Comparison of ENCODE assay signal across 8 cellular contexts in genomic region chr17:36534881-36535668, GRCh38. TPM values are rescaled to one million over a fixed set of nuclear protein-coding genes. Genes with fewer than 3 reads are reported as not detected.
DNase-seq lines count a peak whose midpoint lies in the region; ATAC-seq and TF ChIP-seq lines count a peak whose summit lies in the region.

TSS of gene PIGW (plus strand) at chr17:36534987. CDS start at chr17:36537102, 2,115 bp downstream.

- peak within 1 kb of the TSS; percentile 99 for H3K27ac Mint-ChIP-seq in activated CD4-positive, alpha-beta T cell treated with anti-CD3 and anti-CD28 coated beads, Interleukin-2, amount 10 ng/mL, durations not matched to agents 7 days and 5 days

- peaks cover 3% of the 10 kb centered on the region for H3K9me3 Mint-ChIP-seq in activated CD4-positive, alpha-beta T cell treated with anti-CD3 and anti-CD28 coated beads, Interleukin-2, amount 10 ng/mL, durations not matched to agents 7 days and 5 days

- peak within 1 kb of the TSS; percentile 93 for H3K4me3 Mint-ChIP-seq in activated CD4-positive, alpha-beta T cell treated with anti-CD3 and anti-CD28 coated beads, Interleukin-2, amount 10 ng/mL, durations not matched to agents 7 days and 5 days

- ATAC-seq in GM19324 (IDR thresholded peaks at IDR 0.05; ENCODE audit: low FRiP score, unreplicated experiment) (peak; percentile 83), HG03460 (IDR thresholded peaks at IDR 0.05; ENCODE audit: unreplicated experiment) (peak; percentile 73), left lung (peak; percentile 95)

- H3K9me3 ChIP-seq in left lung: no peaks in the 10 kb centered on the region

- peaks cover 43% of the 10 kb centered on the region for H3K4me1 Mint-ChIP-seq in activated CD4-positive, alpha-beta T cell treated with anti-CD3 and anti-CD28 coated beads, Interleukin-2, amount 10 ng/mL, durations not matched to agents 7 days and 5 days

- H3K4me3 ChIP-seq in BJ (ENCODE audit: low read depth, low read length): peak within 1 kb of the TSS; percentile 52
- H3K4me3 ChIP-seq in coronary artery: peak within 1 kb of the TSS; percentile 94
- H3K4me3 ChIP-seq in left lung: peak within 1 kb of the TSS; percentile 88

- intact Hi-C loops in left lung (cut with DNase I): loop anchor here in 1 of 2 donors (10.0 kb wide), 1 partner anchor 60 kb away; the partner anchor contains the start of gene DHRS11

- H3K27me3 ChIP-seq in BJ (ENCODE audit: control insufficient read depth, insufficient read depth, low read length): no peaks in the 10 kb centered on the region
- H3K27me3 ChIP-seq in left lung: no peaks in the 10 kb centered on the region

- H3K36me3 Mint-ChIP-seq in activated CD4-positive, alpha-beta T cell treated with anti-CD3 and anti-CD28 coated beads, Interleukin-2, amount 10 ng/mL, durations not matched to agents 7 days and 5 days (ENCODE audit: low read depth): peaks cover 37% of the 10 kb centered on the region

- DNase-seq in BJ (ENCODE audit: low read depth): peak; percentile 38
- DNase-seq in NCI-H526 treated with DMSO at 0.1 percent for 48 hours (lab: John Stamatoyannopoulos, UW): peak; percentile 76
- DNase-seq in activated CD4-positive, alpha-beta T cell treated with anti-CD3 and anti-CD28 coated beads, Interleukin-2, amount 10 ng/mL, durations not matched to agents 7 days and 5 days: peak; percentile 87
- DNase-seq in coronary artery (ENCODE audit: low spot score): peak; percentile 90
- DNase-seq in left lung: peak; percentile 90 to 96
- DNase-seq in stimulated activated CD4-positive, alpha-beta T cell treated with anti-CD3 and anti-CD28 coated beads, Interleukin-2, amount 100 ng/mL, for 4 hours (ENCODE audit: low read depth): peak; percentile 82

- no peaks in the 10 kb centered on the region for H3K27me3 Mint-ChIP-seq in activated CD4-positive, alpha-beta T cell treated with anti-CD3 and anti-CD28 coated beads, Interleukin-2, amount 10 ng/mL, durations not matched to agents 7 days and 5 days

- TF ChIP-seq CTCF in BJ (IDR thresholded peaks at IDR 0.05; ENCODE audit: insufficient read depth, low read depth, low read length) (0 out of 2 replicates have a peak, but pooled peaks have one; percentile 10), coronary artery (IDR thresholded peaks at IDR 0.05) (no peak), left lung (IDR thresholded peaks at IDR 0.05) (peak in 1 of 2 donors; percentile 29)

- H3K4me1 ChIP-seq in left lung: peaks cover 0 to 22% of the 10 kb centered on the region in 2 donors

- POLR2A ChIA-PET in BJ (lab: Charles Lee): interaction anchor here (1.1 kb wide), 1 partner anchor 10 kb away, joined by 9 read pairs; the partner anchor contains the start of gene GGNBP2
- POLR2A ChIA-PET in activated CD4-positive, alpha-beta T cell treated with anti-CD3 and anti-CD28 coated beads, Interleukin-2, amount 10 ng/mL, durations not matched to agents 7 days and 5 days (lab: Charles Lee): interaction anchor here (1.1 kb wide), 1 partner anchor 10 kb away, joined by 3 read pairs; the partner anchor contains the start of gene GGNBP2

- CTCF ChIA-PET in BJ (lab: Yijun Ruan, JAX): interaction anchor here (1.0 to 2.9 kb wide), 4 partner anchors 9 to 40 kb away, joined by 3 to 6 read pairs (median 3); no protein-coding TSS in a partner anchor
- CTCF ChIA-PET in activated CD4-positive, alpha-beta T cell treated with anti-CD3 and anti-CD28 coated beads, Interleukin-2, amount 10 ng/mL, durations not matched to agents 7 days and 5 days (lab: Charles Lee): interaction anchor here (0.8 to 2.3 kb wide), 8 partner anchors 7 to 644 kb away, joined by 3 to 11 read pairs (median 3); no protein-coding TSS in a partner anchor

- H3K27ac ChIP-seq in coronary artery (peak within 1 kb of the TSS; percentile 88 to 97), left lung (peak within 1 kb of the TSS; percentile 91 to 98)

- H3K36me3 ChIP-seq in BJ (ENCODE audit: control insufficient read depth, insufficient read depth, low read length) (peaks cover 2% of the 10 kb centered on the region), left lung (peaks cover 0 to 53% of the 10 kb centered on the region in 2 donors)

RNA-seq across cellular contexts. Expression of gene PIGW, which starts in this region (rescaled TPM):
- 3.0 and 4.3 TPM in 2 replicates for polyA plus RNA-seq in BJ (2011; rRNA removed)
- polyA minus RNA-seq in BJ (2011; rRNA and poly(A)+ RNA removed): 0.71 and 1.7 TPM in 2 replicates
- 10 to 100 TPM; 12.8 to 15.2 TPM for total RNA-seq in activated CD4-positive, alpha-beta T cell treated with anti-CD3 and anti-CD28 coated beads, Interleukin-2, amount 10 ng/mL, durations not matched to agents 7 days and 5 days
- total RNA-seq in left lung: 10 to 100 TPM in 1 of 2 donors, 1 to 10 TPM in 1; 6.8 to 20.1 TPM

Comparison
In these comparisons a context has a peak if more than half of its experiments do, and no peak if none do; other contexts are left out.
1. Peak in every context shown above with its lines: DNase-seq, ATAC-seq, H3K4me3 ChIP-seq and H3K27ac ChIP-seq.
2. DNase-seq: peak in every context shown above with its lines; median percentile 93 in left lung; 90 in coronary artery; 87 in activated CD4-positive, alpha-beta T cell treated with anti-CD3 and anti-CD28 coated beads, Interleukin-2, amount 10 ng/mL, durations not matched to agents 7 days and 5 days; 82 in stimulated activated CD4-positive, alpha-beta T cell treated with anti-CD3 and anti-CD28 coated beads, Interleukin-2, amount 100 ng/mL, for 4 hours; 76 in NCI-H526 treated with DMSO at 0.1 percent for 48 hours; 38 in BJ.